Comparison of ENCODE assay signal across 8 cellular contexts in the genomic region with DNA sequence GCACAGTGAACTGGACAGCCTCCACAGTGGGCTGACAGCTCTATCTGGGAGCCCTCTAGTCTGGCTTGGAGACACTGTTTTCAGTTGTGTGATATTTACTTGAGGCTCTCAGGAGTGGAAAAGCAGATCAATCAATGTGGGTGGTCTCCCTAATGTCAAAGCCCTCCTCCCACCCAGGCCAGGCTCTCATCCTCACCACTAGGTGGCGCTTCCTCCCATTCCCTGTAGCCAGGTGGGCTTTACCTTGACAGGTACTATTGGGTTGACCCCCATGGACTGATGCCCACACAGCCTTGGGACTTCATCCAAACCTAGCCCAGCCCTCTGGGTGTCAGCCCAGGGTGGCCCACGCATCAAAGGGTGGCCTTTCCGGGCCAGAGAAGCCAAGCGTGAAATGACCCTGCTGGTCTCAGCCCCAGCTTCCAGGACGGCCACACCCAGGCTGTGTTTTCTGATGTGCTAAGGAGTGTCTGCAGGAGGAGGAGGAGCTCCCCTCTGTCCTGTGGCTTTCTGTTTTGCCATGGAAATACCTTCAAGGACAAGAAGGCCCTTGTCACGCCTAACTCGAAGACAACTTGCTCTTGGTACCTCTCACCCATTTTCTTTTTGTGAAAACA.
DNase-seq lines count a peak whose midpoint lies in the region; FAIRE-seq and TF ChIP-seq lines count a peak whose summit lies in the region.

No MANE protein-coding gene starts in this region.

- TF ChIP-seq CTCF in GM10266 (IDR thresholded peaks at IDR 0.05; ENCODE audit: control insufficient read depth, insufficient read depth, low read depth, missing control alignments) (peak; percentile 74), cardiac fibroblast (IDR thresholded peaks at IDR 0.05; ENCODE audit: low read depth, low read length) (peak; percentile 46), neutrophil (IDR thresholded peaks at IDR 0.05) (peak; percentile 55)

- no peak overlapping the region for H3K4me3 ChIP-seq in NT2/D1 (ENCODE audit: insufficient read length, low read depth)
- no peak overlapping the region for H3K4me3 ChIP-seq in cardiac fibroblast (replicated peaks in 1 of 2; ENCODE audit: low read depth in 2 of 2, low read length in 2 of 2)
- no peak overlapping the region for H3K4me3 ChIP-seq in neutrophil (ENCODE audit: low read depth in 1 of 2, low read length in 1 of 2)

- no peak for FAIRE-seq in GM19239 (lab: Jason Lieb, UNC)

- no peaks in the 10 kb centered on the region for H3K27me3 ChIP-seq in NT2/D1 (ENCODE audit: insufficient read depth, insufficient read length)
- H3K27me3 ChIP-seq in neutrophil: peaks cover 11% of the 10 kb centered on the region

- H3K4me1 ChIP-seq in NT2/D1 (ENCODE audit: insufficient read depth, insufficient read length) (no peaks in the 10 kb centered on the region), neutrophil (ENCODE audit: control insufficient read depth in 1 of 2, insufficient read depth in 1 of 2, low read depth in 1 of 2, low read length in 1 of 2) (no peaks in the 10 kb centered on the region)

- no peak overlapping the region for H3K27ac ChIP-seq in neutrophil

- H3K9me3 ChIP-seq in NT2/D1 (ENCODE audit: insufficient read depth, low read length) (no peaks in the 10 kb centered on the region), neutrophil (no peaks in the 10 kb centered on the region)

- DNase-seq in GM10266 (ENCODE audit: extremely low spot score) (peak; percentile 39), NT2/D1 (ENCODE audit: low read depth, low spot score) (peak; percentile 42), cardiac fibroblast (ENCODE audit: low read depth in 2 of 2) (no peak), AG08395 (ENCODE audit: low spot score) (no peak), GM19239 (ENCODE audit: insufficient read length, low spot score) (no peak), EL (no peak), islet precursor cell (no peak)

- no peak overlapping the region for H3K9ac ChIP-seq in NT2/D1 (ENCODE audit: insufficient read length, low read depth)

- H3K36me3 ChIP-seq in NT2/D1 (ENCODE audit: insufficient read depth, insufficient read length, low read length) (no peaks in the 10 kb centered on the region), neutrophil (no peaks in the 10 kb centered on the region)

Comparison
In these comparisons a context has a peak if more than half of its experiments do, and no peak if none do; other contexts are left out.
1. DNase-seq: peak in GM10266 (single experiment) and NT2/D1 (single experiment); none in cardiac fibroblast (0 of 2), AG08395 (single experiment), GM19239 (single experiment), EL (single experiment) and islet precursor cell (single experiment).
2. Peak in every context shown above with its lines, with median percentiles within 50 percentile points of each other: CTCF ChIP-seq.